ENCODE assay signal across 1 cellular context in the genomic region with DNA sequence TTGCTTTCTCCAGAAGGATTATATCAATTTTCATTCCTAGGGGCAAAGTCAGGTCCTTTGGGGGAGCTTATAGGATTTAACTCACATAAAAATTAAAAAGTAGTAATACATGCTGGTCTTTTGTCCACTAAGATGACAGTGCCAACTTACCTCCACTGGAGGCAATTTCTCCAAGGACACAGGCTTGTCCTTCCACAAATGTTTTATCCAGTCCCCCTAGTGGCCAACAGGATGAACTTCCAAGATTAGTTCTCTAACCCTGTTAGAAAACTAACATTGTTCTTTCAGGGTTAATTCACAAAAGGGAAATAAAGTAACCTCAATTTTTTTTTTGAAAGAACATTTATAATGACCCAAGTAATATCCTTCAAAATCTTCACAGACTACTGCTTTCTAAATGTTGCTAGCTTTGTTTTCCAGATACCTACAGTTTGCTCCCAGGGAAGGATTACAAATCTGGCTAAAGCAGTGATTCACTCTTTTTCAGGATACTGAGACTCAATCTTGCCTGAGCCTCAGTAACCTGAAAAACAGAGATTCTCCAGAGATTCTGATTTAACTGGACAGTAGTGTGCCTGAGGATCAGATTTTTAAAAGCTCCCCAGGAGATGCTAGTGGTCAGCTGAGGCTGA.
TF ChIP-seq lines count a peak whose summit lies in the region.

No MANE protein-coding gene starts in this region.

TF ChIP-seq in GM12878, 131 proteins besides CTCF, POLR2A, EP300 and RAD21 (continued from another document):
- TF ChIP-seq, protein P1, sequence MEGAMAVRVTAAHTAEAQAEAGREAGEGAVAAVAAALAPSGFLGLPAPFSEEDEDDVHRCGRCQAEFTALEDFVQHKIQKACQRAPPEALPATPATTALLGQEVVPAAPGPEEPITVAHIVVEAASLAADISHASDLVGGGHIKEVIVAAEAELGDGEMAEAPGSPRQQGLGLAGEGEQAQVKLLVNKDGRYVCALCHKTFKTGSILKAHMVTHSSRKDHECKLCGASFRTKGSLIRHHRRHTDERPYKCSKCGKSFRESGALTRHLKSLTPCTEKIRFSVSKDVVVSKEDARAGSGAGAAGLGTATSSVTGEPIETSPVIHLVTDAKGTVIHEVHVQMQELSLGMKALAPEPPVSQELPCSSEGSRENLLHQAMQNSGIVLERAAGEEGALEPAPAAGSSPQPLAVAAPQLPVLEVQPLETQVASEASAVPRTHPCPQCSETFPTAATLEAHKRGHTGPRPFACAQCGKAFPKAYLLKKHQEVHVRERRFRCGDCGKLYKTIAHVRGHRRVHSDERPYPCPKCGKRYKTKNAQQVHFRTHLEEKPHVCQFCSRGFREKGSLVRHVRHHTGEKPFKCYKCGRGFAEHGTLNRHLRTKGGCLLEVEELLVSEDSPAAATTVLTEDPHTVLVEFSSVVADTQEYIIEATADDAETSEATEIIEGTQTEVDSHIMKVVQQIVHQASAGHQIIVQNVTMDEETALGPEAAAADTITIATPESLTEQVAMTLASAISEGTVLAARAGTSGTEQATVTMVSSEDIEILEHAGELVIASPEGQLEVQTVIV (IDR thresholded peaks at IDR 0.05; ENCODE audit: borderline replicate concordance, partially characterized antibody), result no peak
- TF ChIP-seq, protein P2, sequence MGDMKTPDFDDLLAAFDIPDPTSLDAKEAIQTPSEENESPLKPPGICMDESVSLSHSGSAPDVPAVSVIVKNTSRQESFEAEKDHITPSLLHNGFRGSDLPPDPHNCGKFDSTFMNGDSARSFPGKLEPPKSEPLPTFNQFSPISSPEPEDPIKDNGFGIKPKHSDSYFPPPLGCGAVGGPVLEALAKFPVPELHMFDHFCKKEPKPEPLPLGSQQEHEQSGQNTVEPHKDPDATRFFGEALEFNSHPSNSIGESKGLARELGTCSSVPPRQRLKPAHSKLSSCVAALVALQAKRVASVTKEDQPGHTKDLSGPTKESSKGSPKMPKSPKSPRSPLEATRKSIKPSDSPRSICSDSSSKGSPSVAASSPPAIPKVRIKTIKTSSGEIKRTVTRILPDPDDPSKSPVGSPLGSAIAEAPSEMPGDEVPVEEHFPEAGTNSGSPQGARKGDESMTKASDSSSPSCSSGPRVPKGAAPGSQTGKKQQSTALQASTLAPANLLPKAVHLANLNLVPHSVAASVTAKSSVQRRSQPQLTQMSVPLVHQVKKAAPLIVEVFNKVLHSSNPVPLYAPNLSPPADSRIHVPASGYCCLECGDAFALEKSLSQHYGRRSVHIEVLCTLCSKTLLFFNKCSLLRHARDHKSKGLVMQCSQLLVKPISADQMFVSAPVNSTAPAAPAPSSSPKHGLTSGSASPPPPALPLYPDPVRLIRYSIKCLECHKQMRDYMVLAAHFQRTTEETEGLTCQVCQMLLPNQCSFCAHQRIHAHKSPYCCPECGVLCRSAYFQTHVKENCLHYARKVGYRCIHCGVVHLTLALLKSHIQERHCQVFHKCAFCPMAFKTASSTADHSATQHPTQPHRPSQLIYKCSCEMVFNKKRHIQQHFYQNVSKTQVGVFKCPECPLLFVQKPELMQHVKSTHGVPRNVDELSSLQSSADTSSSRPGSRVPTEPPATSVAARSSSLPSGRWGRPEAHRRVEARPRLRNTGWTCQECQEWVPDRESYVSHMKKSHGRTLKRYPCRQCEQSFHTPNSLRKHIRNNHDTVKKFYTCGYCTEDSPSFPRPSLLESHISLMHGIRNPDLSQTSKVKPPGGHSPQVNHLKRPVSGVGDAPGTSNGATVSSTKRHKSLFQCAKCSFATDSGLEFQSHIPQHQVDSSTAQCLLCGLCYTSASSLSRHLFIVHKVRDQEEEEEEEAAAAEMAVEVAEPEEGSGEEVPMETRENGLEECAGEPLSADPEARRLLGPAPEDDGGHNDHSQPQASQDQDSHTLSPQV (IDR thresholded peaks at IDR 0.05), result 0 out of 2 replicates have a peak, but pooled peaks have one; percentile 24
